Comparison of ENCODE assay signal across 22 cellular contexts in the genomic region with DNA sequence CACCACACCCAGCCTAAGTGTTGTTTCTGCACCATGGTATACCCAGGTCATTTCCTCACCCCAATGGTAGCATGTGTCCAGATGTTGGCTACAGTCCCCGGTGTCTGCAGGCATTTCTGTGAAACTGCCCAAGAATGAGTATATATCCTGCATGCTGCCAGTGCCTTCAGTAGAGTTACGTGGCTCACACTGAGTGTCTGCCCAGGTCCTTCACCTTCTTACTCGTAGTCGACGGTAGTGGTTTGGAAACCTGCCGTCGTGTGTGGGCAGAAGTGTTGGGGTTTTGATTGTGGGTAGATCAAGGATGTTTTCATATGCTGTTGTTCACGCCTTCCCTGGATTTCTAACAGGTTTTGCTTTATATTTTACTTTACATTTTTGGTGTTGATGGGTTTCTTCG. TPM values are rescaled to one million over a fixed set of nuclear protein-coding genes. Genes with fewer than 3 reads are reported as not detected.
A peak's percentile ranks its signal among the peaks of the same experiment; 100 is the strongest.
DNase-seq lines count a peak whose midpoint lies in the region; ATAC-seq and TF ChIP-seq lines count a peak whose summit lies in the region.
"Had no signal": no experiment of that assay in that cellular context is flagged by ENCODE, and none has a peak within 500 bp of the region (broad histone marks: within the 10 kb centered on the region; RNA-seq: fewer than 3 reads in every experiment).

No MANE protein-coding gene starts in this region.

- peak; percentile 86 for ATAC-seq in activated naive CD8-positive, alpha-beta T cell treated with anti-CD3 and anti-CD28 coated beads, Interleukin-2, amount 50 U/mL, for 24 hours
- ATAC-seq: psoas muscle had no signal

- H3K27me3 ChIP-seq in CD8-positive, alpha-beta memory T cell (ENCODE audit: insufficient read depth, low read length, poor library complexity, severe bottlenecking) = no peaks in the 10 kb centered on the region
- H3K27me3 ChIP-seq in brain microvascular endothelial cell (replicated peaks) = no peaks in the 10 kb centered on the region
- H3K27me3 ChIP-seq: cardiac muscle cell had no signal

- no peaks in the 10 kb centered on the region for H3K9me3 Mint-ChIP-seq in CD8-positive, alpha-beta memory T cell
- H3K9me3 Mint-ChIP-seq in activated naive CD8-positive, alpha-beta T cell treated with anti-CD3 and anti-CD28 coated beads, Interleukin-2, amount 50 U/mL, for 24 hours = no peaks in the 10 kb centered on the region
- H3K9me3 Mint-ChIP-seq: activated naive CD4-positive, alpha-beta T cell treated with anti-CD3 and anti-CD28 coated beads, Interleukin-2, amount 50 U/mL, for 24 hours; naive B cell had no signal

- no peak overlapping the region for H3K4me3 ChIP-seq in CD8-positive, alpha-beta memory T cell (ENCODE audit: low read length)
- no peak overlapping the region for H3K4me3 ChIP-seq in brain microvascular endothelial cell (ENCODE audit: low read depth, low read length)
- H3K4me3 ChIP-seq: cardiac muscle cell, lung, PC-9, psoas muscle, SK-N-MC, thoracic aorta had no signal

- H3K4me1 ChIP-seq in CD8-positive, alpha-beta memory T cell (ENCODE audit: insufficient read depth, low read length) = no peaks in the 10 kb centered on the region
- H3K4me1 ChIP-seq: Caco-2, psoas muscle had no signal

- no peaks in the 10 kb centered on the region for H3K9me3 ChIP-seq in CD8-positive, alpha-beta memory T cell (ENCODE audit: low read length)
- H3K9me3 ChIP-seq: Caco-2, psoas muscle, thoracic aorta had no signal

- CTCF ChIA-PET in CD8-positive, alpha-beta memory T cell (lab: Charles Lee) = interaction anchor here (1.2 kb wide), 1 partner anchor 20 kb away, joined by 4 read pairs; no protein-coding TSS in a partner anchor

- H3K4me1 Mint-ChIP-seq in CD8-positive, alpha-beta memory T cell = peaks cover 7 to 13% (median 10%) of the 10 kb centered on the region in 3 donors
- peaks cover 12% of the 10 kb centered on the region for H3K4me1 Mint-ChIP-seq in activated naive CD8-positive, alpha-beta T cell treated with anti-CD3 and anti-CD28 coated beads, Interleukin-2, amount 50 U/mL, for 24 hours

- H3K27ac ChIP-seq in CD8-positive, alpha-beta memory T cell (ENCODE audit: low read depth, low read length) = no peak overlapping the region
- no peak overlapping the region for H3K27ac ChIP-seq in brain microvascular endothelial cell
- H3K27ac ChIP-seq: cardiac muscle cell, KMS-11, PC-9, psoas muscle, SK-N-MC, thoracic aorta had no signal

- in situ Hi-C loops in brain microvascular endothelial cell (cut with HindIII; ENCODE audit: low pct_ligation_motif_present, low sequenced_read_pairs) = no loop called here

- H3K27ac Mint-ChIP-seq in CD8-positive, alpha-beta memory T cell = peak overlapping the region in 6 of 8 donors; percentile 5 to 65 (median 32)
- H3K27ac Mint-ChIP-seq in activated naive CD8-positive, alpha-beta T cell treated with anti-CD3 and anti-CD28 coated beads, Interleukin-2, amount 50 U/mL, for 24 hours = peak overlapping the region; percentile 46
- H3K27ac Mint-ChIP-seq: activated naive CD4-positive, alpha-beta T cell treated with anti-CD3 and anti-CD28 coated beads, Interleukin-2, amount 50 U/mL, for 24 hours; naive B cell had no signal

- no peak for DNase-seq in CD8-positive, alpha-beta memory T cell
- peak; percentile 51 to 63 for DNase-seq in activated CD4-positive, alpha-beta T cell treated with anti-CD3 and anti-CD28 coated beads, Interleukin-2, amount 50 U/mL, for 48 hours
- peak; percentile 34 for DNase-seq in activated naive CD8-positive, alpha-beta T cell treated with anti-CD3 and anti-CD28 coated beads, Interleukin-2, amount 50 U/mL, for 24 hours
- peak; percentile 52 for DNase-seq in stimulated activated CD4-positive, alpha-beta T cell treated with anti-CD3 and anti-CD28 coated beads, Interleukin-1b, Interleukin-23, amount 100 ng/mL, for 48 hours
- no peak for DNase-seq in D341Med (ENCODE audit: low spot score)
- no peak for DNase-seq in nucleus accumbens (lab: John Stamatoyannopoulos, UW)
- DNase-seq in NCI-H524 treated with DMSO at 0.1 percent for 48 hours (lab: John Stamatoyannopoulos, UW) = no peak
- DNase-seq in brain microvascular endothelial cell = no peak
- DNase-seq: Caco-2, EL, naive B cell, NCI-H1105, NCI-H2171 treated with DMSO at 0.1 percent for 48 hours, NCI-H748 treated with DMSO at 0.1 percent for 48 hours, PC-9 had no signal

- TF ChIP-seq CTCF in brain microvascular endothelial cell (IDR thresholded peaks at IDR 0.05; ENCODE audit: low read depth, low read length, missing control alignments) = no peak

- peak overlapping the region in 1 of 7 donors; percentile 54 for H3K4me3 Mint-ChIP-seq in CD8-positive, alpha-beta memory T cell
- H3K4me3 Mint-ChIP-seq in activated naive CD8-positive, alpha-beta T cell treated with anti-CD3 and anti-CD28 coated beads, Interleukin-2, amount 50 U/mL, for 24 hours = no peak overlapping the region
- H3K4me3 Mint-ChIP-seq: activated naive CD4-positive, alpha-beta T cell treated with anti-CD3 and anti-CD28 coated beads, Interleukin-2, amount 50 U/mL, for 24 hours; naive B cell had no signal

- peaks cover 41% of the 10 kb centered on the region for H3K36me3 ChIP-seq in CD8-positive, alpha-beta memory T cell (ENCODE audit: insufficient read depth, low read length)
- peaks cover 85% of the 10 kb centered on the region for H3K36me3 ChIP-seq in brain microvascular endothelial cell (replicated peaks)

- POLR2A ChIA-PET in CD8-positive, alpha-beta memory T cell (lab: Charles Lee) = no interaction called here

- peaks cover 8 to 83% (median 12%) of the 10 kb centered on the region in 3 donors for H3K36me3 Mint-ChIP-seq in CD8-positive, alpha-beta memory T cell
- H3K36me3 Mint-ChIP-seq in activated naive CD8-positive, alpha-beta T cell treated with anti-CD3 and anti-CD28 coated beads, Interleukin-2, amount 50 U/mL, for 24 hours (ENCODE audit: low read depth) = peaks cover 43% of the 10 kb centered on the region

- no peaks in the 10 kb centered on the region for H3K27me3 Mint-ChIP-seq in CD8-positive, alpha-beta memory T cell
- H3K27me3 Mint-ChIP-seq in activated naive CD8-positive, alpha-beta T cell treated with anti-CD3 and anti-CD28 coated beads, Interleukin-2, amount 50 U/mL, for 24 hours = no peaks in the 10 kb centered on the region
- H3K27me3 Mint-ChIP-seq: activated naive CD4-positive, alpha-beta T cell treated with anti-CD3 and anti-CD28 coated beads, Interleukin-2, amount 50 U/mL, for 24 hours; naive B cell had no signal

RNA-seq across cellular contexts. Expression of a gene that starts 16.8 kb away (rescaled TPM):
- 100 to 1,000 TPM; 154 to 155 TPM for total RNA-seq in CD8-positive, alpha-beta memory T cell
- 121 TPM for polyA plus RNA-seq in CD8-positive, alpha-beta memory T cell

RNA-seq across cellular contexts. Expression of a gene that starts 28.5 kb away (rescaled TPM):
- total RNA-seq in CD8-positive, alpha-beta memory T cell = 1 to 10 TPM; 1.9 to 2.6 TPM
- 0.86 TPM for polyA plus RNA-seq in CD8-positive, alpha-beta memory T cell

RNA-seq across cellular contexts. Expression of a gene that starts 32.9 kb away (rescaled TPM):
- total RNA-seq in CD8-positive, alpha-beta memory T cell = under 1 TPM; 0.31 to 0.38 TPM
- polyA plus RNA-seq in CD8-positive, alpha-beta memory T cell = not detected

RNA-seq across cellular contexts. Expression of a gene that starts 58.4 kb away (rescaled TPM):
- total RNA-seq in CD8-positive, alpha-beta memory T cell = 10 to 100 TPM; 41.1 to 44.9 TPM
- polyA plus RNA-seq in CD8-positive, alpha-beta memory T cell = 28.4 TPM

Comparison
In these comparisons a context has a peak if more than half of its experiments do, and no peak if none do; other contexts are left out.
1. DNase-seq: peak in activated CD4-positive, alpha-beta T cell treated with anti-CD3 and anti-CD28 coated beads, Interleukin-2, amount 50 U/mL, for 48 hours (2 of 2), activated naive CD8-positive, alpha-beta T cell treated with anti-CD3 and anti-CD28 coated beads, Interleukin-2, amount 50 U/mL, for 24 hours (single experiment) and stimulated activated CD4-positive, alpha-beta T cell treated with anti-CD3 and anti-CD28 coated beads, Interleukin-1b, Interleukin-23, amount 100 ng/mL, for 48 hours (single experiment); none in CD8-positive, alpha-beta memory T cell (0 of 5), D341Med (single experiment), nucleus accumbens (0 of 56), NCI-H524 treated with DMSO at 0.1 percent for 48 hours (single experiment) and brain microvascular endothelial cell (single experiment).